ENCODE assay signal across 21 cellular contexts in genomic region chr6:30801950-30802349, GRCh38.
"Had no signal": no experiment of that assay in that cellular context is flagged by ENCODE, and none has a peak within 500 bp of the region (broad histone marks: within the 10 kb centered on the region; RNA-seq: fewer than 3 reads in every experiment).

No MANE protein-coding gene starts in this region.

- H3K4me3 ChIP-seq: colonic mucosa, mucosa of descending colon, ovary had no signal

- H3K36me3 ChIP-seq: colonic mucosa, ovary had no signal

- ATAC-seq: left colon; mucosa of descending colon; stimulated activated naive CD8-positive, alpha-beta T cell treated with anti-CD3 and anti-CD28 coated beads, Interleukin-15, Interleukin-2, amounts not matched to agents 100 U/mL and 50 U/mL, for 24 hours; T-cell had no signal

- H3K4me1 ChIP-seq: colonic mucosa had no signal

- H3K27ac Mint-ChIP-seq: memory B cell, T-cell had no signal

- H3K27ac ChIP-seq: colonic mucosa had no signal

- DNase-seq: activated CD4-positive, alpha-beta T cell treated with anti-CD3 and anti-CD28 coated beads for 1 hour; activated CD4-positive, alpha-beta T cell treated with anti-CD3 and anti-CD28 coated beads, Interleukin-2, amount 50 U/mL, for 1 hour; activated effector memory CD4-positive, alpha-beta T cell treated with anti-CD3 and anti-CD28 coated beads, Interleukin-2, amount 50 U/mL, for 16 hours; activated T-cell treated with anti-CD3 and anti-CD28 coated beads, Interleukin-2, amount 50 U/mL, for 48 hours; amniotic stem cell; colonic mucosa; erythroblast; foreskin fibroblast; left colon; mucosa of descending colon; ovary; right cardiac atrium; stimulated activated CD4-positive, alpha-beta T cell treated with anti-CD3 and anti-CD28 coated beads, Interleukin-12 subunit alpha, Interleukin-12 subunit beta, amount 100 ng/mL, for 4 hours; stimulated activated CD4-positive, alpha-beta T cell treated with anti-CD3 and anti-CD28 coated beads, Interleukin-4, amount 100 ng/mL, for 4 hours; stimulated activated naive CD8-positive, alpha-beta T cell treated with anti-CD3 and anti-CD28 coated beads, Interleukin-15, Interleukin-2, amounts not matched to agents 100 U/mL and 50 U/mL, for 24 hours; T-cell; T-helper 9 cell had no signal

- H3K27me3 Mint-ChIP-seq: T-cell had no signal

- FAIRE-seq: bronchial epithelial cell, keratinocyte had no signal

- H3K9me3 ChIP-seq: colonic mucosa, mucosa of descending colon, ovary had no signal

- H3K4me3 Mint-ChIP-seq: memory B cell, neural crest cell, T-cell had no signal

- H3K36me3 Mint-ChIP-seq: memory B cell had no signal

- H3K9me3 Mint-ChIP-seq: memory B cell, neural crest cell, T-cell had no signal

- H3K27me3 ChIP-seq: colonic mucosa, ovary had no signal
